25 cellular contexts compared by ENCODE assay signal in genomic region chrX:33447285-33447684, GRCh38.
"Had no signal": no experiment of that assay in that cellular context is flagged by ENCODE, and none has a peak within 500 bp of the region (broad histone marks: within the 10 kb centered on the region; RNA-seq: fewer than 3 reads in every experiment).

No MANE protein-coding gene starts in this region.

- H3K4me3 Mint-ChIP-seq: central memory CD8-positive, alpha-beta T cell; effector memory CD8-positive, alpha-beta T cell; naive thymus-derived CD4-positive, alpha-beta T cell; nephron; neural progenitor cell; type B pancreatic cell had no signal

- DNase-seq: effector memory CD8-positive, alpha-beta T cell; erythroblast; esophagus squamous epithelium; foreskin melanocyte; left cardiac atrium; left lung; mesendoderm; midbrain; naive thymus-derived CD4-positive, alpha-beta T cell; right cardiac atrium; sigmoid colon; small intestine; stimulated activated CD4-positive, alpha-beta T cell treated with anti-CD3 and anti-CD28 coated beads, Interleukin-12 subunit alpha, Interleukin-12 subunit beta, amount 100 ng/mL, for 4 hours; stimulated activated CD4-positive, alpha-beta T cell treated with anti-CD3 and anti-CD28 coated beads, Interleukin-1b, Interleukin-23, amount 100 ng/mL, for 48 hours; stimulated activated CD4-positive, alpha-beta T cell treated with anti-CD3 and anti-CD28 coated beads, Interleukin-4, amount 100 ng/mL, for 1 hour; stimulated activated CD8-positive, alpha-beta memory T cell treated with anti-CD3 and anti-CD28 coated beads, Interleukin-4, amount 100 ng/mL, for 48 hours; stimulated activated naive CD4-positive, alpha-beta T cell treated with Interleukin-2 at 50 U/mL for 16 hours; stomach; tibial artery had no signal

- H3K4me3 ChIP-seq: coronary artery, esophagus squamous epithelium, left lung, neural progenitor cell, prostate gland, sigmoid colon, stomach, tibial artery had no signal

- H3K27me3 ChIP-seq: esophagus squamous epithelium, left lung, neural progenitor cell, sigmoid colon, stomach, tibial artery had no signal

- H3K4me2 ChIP-seq: neural progenitor cell had no signal

- H3K9me3 Mint-ChIP-seq: nephron, neural progenitor cell, type B pancreatic cell had no signal

- H3K4me1 Mint-ChIP-seq: central memory CD8-positive, alpha-beta T cell; naive thymus-derived CD4-positive, alpha-beta T cell; neural progenitor cell had no signal

- H3K36me3 Mint-ChIP-seq: naive thymus-derived CD4-positive, alpha-beta T cell; neural progenitor cell; type B pancreatic cell had no signal

- H3K27ac Mint-ChIP-seq: effector memory CD8-positive, alpha-beta T cell; naive thymus-derived CD4-positive, alpha-beta T cell; nephron; neural progenitor cell; type B pancreatic cell had no signal

- H3K9me3 ChIP-seq: esophagus squamous epithelium, left lung, prostate gland, sigmoid colon, stomach, tibial artery had no signal

- ATAC-seq: effector memory CD8-positive, alpha-beta T cell; left cardiac atrium; left lung; naive thymus-derived CD4-positive, alpha-beta T cell; right cardiac atrium had no signal

- H2AFZ ChIP-seq: neural progenitor cell had no signal

- H3K27ac ChIP-seq: coronary artery, esophagus squamous epithelium, left lung, neural progenitor cell, prostate gland, sigmoid colon, stomach, tibial artery had no signal

- H3K9ac ChIP-seq: neural progenitor cell had no signal

- H3K4me1 ChIP-seq: esophagus squamous epithelium, left lung, neural progenitor cell, prostate gland, sigmoid colon, stomach, tibial artery had no signal

- H3K36me3 ChIP-seq: esophagus squamous epithelium, left lung, neural progenitor cell, prostate gland, sigmoid colon, stomach, tibial artery had no signal

- H3K27me3 Mint-ChIP-seq: central memory CD8-positive, alpha-beta T cell; effector memory CD8-positive, alpha-beta T cell; naive thymus-derived CD4-positive, alpha-beta T cell; type B pancreatic cell had no signal
